In genomic region chr3:111244760-111245159, GRCh38 we compare ENCODE assay signal across 20 cellular contexts.
DNase-seq lines count a peak whose midpoint lies in the region; ATAC-seq and TF ChIP-seq lines count a peak whose summit lies in the region.
"Had no signal": no experiment of that assay in that cellular context is flagged by ENCODE, and none has a peak within 500 bp of the region (broad histone marks: within the 10 kb centered on the region; RNA-seq: fewer than 3 reads in every experiment).

No MANE protein-coding gene starts in this region.

- CTCF ChIA-PET in mammary epithelial cell (lab: Charles Lee; ENCODE audit: low non-redundant PET): no interaction called here
- CTCF ChIA-PET in MCF 10A (lab: Yijun Ruan, JAX): no interaction called here

- H3K36me3 ChIP-seq in mammary epithelial cell (ENCODE audit: insufficient read depth, low read length) (no peaks in the 10 kb centered on the region), lung (ENCODE audit: control insufficient read depth in 2 of 2, insufficient read depth in 2 of 2, low read length in 2 of 2) (no peaks in the 10 kb centered on the region), esophagus squamous epithelium (no peaks in the 10 kb centered on the region), body of pancreas (replicated peaks in 1 of 2; ENCODE audit: insufficient read depth in 1 of 2, low read depth in 2 of 2) (no peaks in the 10 kb centered on the region)

- peaks cover 8% of the 10 kb centered on the region for H3K9me3 Mint-ChIP-seq in MCF 10A (ENCODE audit: unreplicated experiment)

- H3K4me3 Mint-ChIP-seq in MCF 10A (ENCODE audit: unreplicated experiment): no peak overlapping the region
- H3K4me3 Mint-ChIP-seq: IgD-negative memory B cell had no signal

- no peak overlapping the region for H3K27ac ChIP-seq in mammary epithelial cell (ENCODE audit: insufficient read depth, low read depth, low read length)
- H3K27ac ChIP-seq in lung (ENCODE audit: low read depth in 1 of 2, low read length in 1 of 2): no peak overlapping the region
- H3K27ac ChIP-seq in esophagus squamous epithelium: no peak overlapping the region
- H3K27ac ChIP-seq in body of pancreas: no peak overlapping the region
- H3K27ac ChIP-seq: 22Rv1 had no signal

- peak overlapping the region; percentile 27 for H2AFZ ChIP-seq in mammary epithelial cell (ENCODE audit: low read depth, low read length)

- H3K27me3 Mint-ChIP-seq in MCF 10A (ENCODE audit: insufficient read depth, unreplicated experiment): no peaks in the 10 kb centered on the region
- H3K27me3 Mint-ChIP-seq: IgD-negative memory B cell had no signal

- DNase-seq in mammary epithelial cell (no peak), MCF 10A (ENCODE audit: unreplicated experiment) (no peak), cardiac fibroblast (ENCODE audit: low read depth in 2 of 2) (peak; percentile 3), lung (ENCODE audit: low spot score) (no peak), esophagus squamous epithelium (lab: John Stamatoyannopoulos, UW) (no peak), body of pancreas (no peak)
- DNase-seq: C1 segment of cervical spinal cord; DND-41; GF-D8; H7; Kasumi-1; NCI-H1105 treated with DMSO at 0.1 percent for 48 hours; NCI-H187; NCI-H446 treated with DMSO at 0.1 percent for 48 hours; NK-92 treated with Interleukin-12 subunit alpha and Interleukin-12 subunit beta, amount 100 ng/mL, for 24 hours; SHP77 treated with DMSO at 0.1 percent for 48 hours had no signal

- peaks cover 27% of the 10 kb centered on the region for H3K4me1 Mint-ChIP-seq in MCF 10A (ENCODE audit: insufficient read depth, unreplicated experiment)
- H3K4me1 Mint-ChIP-seq: IgD-negative memory B cell had no signal

- H3K27me3 ChIP-seq in mammary epithelial cell (ENCODE audit: insufficient read depth, low read length): no peaks in the 10 kb centered on the region
- no peaks in the 10 kb centered on the region for H3K27me3 ChIP-seq in lung (ENCODE audit: control insufficient read depth, insufficient read depth)
- no peaks in the 10 kb centered on the region for H3K27me3 ChIP-seq in esophagus squamous epithelium
- H3K27me3 ChIP-seq in body of pancreas: no peaks in the 10 kb centered on the region

- no peak overlapping the region for H3K4me2 ChIP-seq in mammary epithelial cell (ENCODE audit: insufficient read depth, low read depth, low read length)

- H3K9ac ChIP-seq in mammary epithelial cell (ENCODE audit: insufficient read depth, low read length): no peak overlapping the region

- WGBS in mammary epithelial cell (ENCODE audit: low coverage, missing lambda C conversion rate): 100% methylated on average over 1 of the region's 1 CpG
- 62 to 93% methylated on average over 1 of the region's 1 CpG for WGBS in lung, 2 donors
- 78 to 83% methylated on average over 1 of the region's 1 CpG for WGBS in esophagus squamous epithelium, 2 donors
- WGBS in body of pancreas, 2 donors: 53 to 67% methylated on average over 1 of the region's 1 CpG

- no peaks in the 10 kb centered on the region for H4K20me1 ChIP-seq in mammary epithelial cell (ENCODE audit: insufficient read depth, low read length)

- no peaks in the 10 kb centered on the region for H3K79me2 ChIP-seq in mammary epithelial cell (ENCODE audit: insufficient read depth, low read length)

- intact Hi-C loops in mammary epithelial cell (cut with micrococcal nuclease) (no loop called here), MCF 10A (cut with micrococcal nuclease) (no loop called here), esophagus squamous epithelium (cut with DNase I) (no loop called here), body of pancreas (cut with DNase I) (no loop called here)

- BruUV-seq in mammary epithelial cell (replicated peaks; lab: Mats Ljungman, UMichigan): no TSS peak
- BruUV-seq in MCF 10A (replicated peaks; lab: Mats Ljungman, UMichigan): no TSS peak

- H3K27ac Mint-ChIP-seq in MCF 10A (ENCODE audit: low read depth, unreplicated experiment): no peak overlapping the region
- H3K27ac Mint-ChIP-seq: IgD-negative memory B cell had no signal

- H3K4me3 ChIP-seq in mammary epithelial cell (replicated peaks in 1 of 3; ENCODE audit: insufficient read depth in 1 of 3, low read depth in 2 of 3, low read length in 3 of 3) (no peak overlapping the region), cardiac fibroblast (replicated peaks in 1 of 2; ENCODE audit: low read depth in 2 of 2, low read length in 2 of 2) (no peak overlapping the region), lung (no peak overlapping the region), esophagus squamous epithelium (no peak overlapping the region), body of pancreas (no peak overlapping the region)

- H3K36me3 Mint-ChIP-seq in MCF 10A (ENCODE audit: insufficient read depth, unreplicated experiment): no peaks in the 10 kb centered on the region
- H3K36me3 Mint-ChIP-seq: IgD-negative memory B cell had no signal

- H3K9me3 ChIP-seq in mammary epithelial cell (replicated peaks; ENCODE audit: insufficient read depth, low read length) (no peaks in the 10 kb centered on the region), lung (ENCODE audit: control insufficient read depth in 2 of 2, insufficient read depth in 1 of 2, low read length in 1 of 2) (peaks cover 0 to 8% of the 10 kb centered on the region in 2 donors), esophagus squamous epithelium (peaks cover 0 to 12% (median 0%) of the 10 kb centered on the region in 3 donors), body of pancreas (peaks cover 0 to 7% (median 0%) of the 10 kb centered on the region in 3 donors)

- dilution Hi-C loops in mammary epithelial cell (cut with HindIII; ENCODE audit: low sequenced_read_pairs): no loop called here

- in situ Hi-C loops in mammary epithelial cell (cut with MboI; ENCODE audit: low sequenced_read_pairs in 2 of 2): no loop called here

- H3K4me1 ChIP-seq in mammary epithelial cell (ENCODE audit: insufficient read depth, low read length) (peaks cover 24% of the 10 kb centered on the region), lung (ENCODE audit: control insufficient read depth in 2 of 2, insufficient read depth in 2 of 2, low read length in 2 of 2) (no peaks in the 10 kb centered on the region), esophagus squamous epithelium (no peaks in the 10 kb centered on the region), body of pancreas (no peaks in the 10 kb centered on the region)

- TF ChIP-seq POLR2A in esophagus squamous epithelium (IDR thresholded peaks at IDR 0.05) (no peak), body of pancreas (IDR thresholded peaks at IDR 0.05) (no peak)

- ATAC-seq in lung (ENCODE audit: insufficient read depth, low FRiP score): peak; percentile 64
- ATAC-seq in GM21619 (IDR thresholded peaks at IDR 0.05; ENCODE audit: unreplicated experiment): no peak
- ATAC-seq in body of pancreas: no peak
- ATAC-seq in HG03135 (IDR thresholded peaks at IDR 0.05; ENCODE audit: unreplicated experiment): no peak

- POLR2A ChIA-PET in MCF 10A (lab: Yijun Ruan, JAX): no interaction called here

- TF ChIP-seq CTCF in mammary epithelial cell (conservative IDR thresholded peaks at IDR 0.05 in 1 of 2, IDR thresholded peaks at IDR 0.05 in 1 of 2; ENCODE audit: extremely low read depth in 1 of 2, insufficient read depth in 1 of 2, low read depth in 1 of 2, low read length in 2 of 2): no peak
- TF ChIP-seq CTCF in MCF 10A (IDR thresholded peaks at IDR 0.05; ENCODE audit: unreplicated experiment): no peak
- TF ChIP-seq CTCF in cardiac fibroblast (IDR thresholded peaks at IDR 0.05; ENCODE audit: low read depth, low read length): no peak
- TF ChIP-seq CTCF in lung (IDR thresholded peaks at IDR 0.05; ENCODE audit: control extremely low read depth, extremely low read depth): no peak
- TF ChIP-seq CTCF in esophagus squamous epithelium (IDR thresholded peaks at IDR 0.05): no peak
- no peak for TF ChIP-seq CTCF in body of pancreas (IDR thresholded peaks at IDR 0.05)

Comparison
In these comparisons a context has a peak if more than half of its experiments do, and no peak if none do; other contexts are left out.
1. DNase-seq: peak in cardiac fibroblast (2 of 2); none in mammary epithelial cell (single experiment), MCF 10A (single experiment), lung (single experiment), esophagus squamous epithelium (single experiment) and body of pancreas (0 of 4).